In the genomic region with DNA sequence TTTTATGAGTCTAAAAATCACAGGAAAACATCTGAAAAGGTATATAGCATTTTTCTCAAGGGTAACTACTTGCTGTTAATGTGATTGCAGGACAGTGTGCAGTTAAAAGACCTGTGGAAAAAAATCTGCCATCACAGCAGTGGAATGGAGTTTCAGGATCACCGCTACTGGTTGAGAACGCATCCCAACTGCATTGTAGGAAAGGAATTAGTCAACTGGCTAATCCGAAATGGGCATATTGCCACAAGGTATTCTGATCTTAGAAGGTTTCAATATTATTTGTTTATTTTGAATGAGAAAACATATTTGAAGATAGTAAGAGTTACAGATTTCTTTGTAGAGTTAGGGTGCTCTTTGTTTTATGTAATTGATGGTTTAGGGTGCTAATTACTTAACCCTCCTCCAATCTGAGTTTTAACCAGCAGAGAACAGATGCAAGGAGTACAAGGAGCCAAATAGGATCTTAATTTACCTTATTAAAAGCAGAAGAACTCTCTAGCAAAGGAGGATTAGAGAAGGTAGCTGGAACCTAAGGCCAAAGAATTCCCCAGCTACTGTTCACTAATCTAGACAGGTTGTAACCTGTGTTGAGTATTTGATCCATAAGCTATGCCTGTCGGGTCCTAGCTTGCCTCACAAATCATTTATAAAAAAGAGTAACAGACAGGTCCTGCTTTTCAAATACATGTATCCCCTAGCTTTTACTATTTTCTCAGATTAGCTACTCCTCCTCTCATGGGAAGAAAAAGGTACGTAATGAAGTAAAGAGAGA, we compare ENCODE assay signal across 22 cellular contexts. TPM values are rescaled to one million over a fixed set of nuclear protein-coding genes. Genes with fewer than 3 reads are reported as not detected.
DNase-seq lines count a peak whose midpoint lies in the region; ATAC-seq, FAIRE-seq and TF ChIP-seq lines count a peak whose summit lies in the region.
"Had no signal": no experiment of that assay in that cellular context is flagged by ENCODE, and none has a peak within 500 bp of the region (broad histone marks: within the 10 kb centered on the region; RNA-seq: fewer than 3 reads in every experiment).

No MANE protein-coding gene starts in this region.

- intact Hi-C loops in esophagus muscularis mucosa (cut with DNase I), result no loop called here

- H3K9me3 ChIP-seq in esophagus muscularis mucosa, result no peaks in the 10 kb centered on the region
- H3K9me3 ChIP-seq: MG63, Peyer's patch, SJSA1 had no signal

- H3K27me3 ChIP-seq in esophagus muscularis mucosa, result no peaks in the 10 kb centered on the region
- H3K27me3 ChIP-seq: MG63, Peyer's patch, SJSA1 had no signal

- TF ChIP-seq CTCF in D721Med (IDR thresholded peaks at IDR 0.05; ENCODE audit: insufficient read depth, missing control alignments), result no peak
- TF ChIP-seq CTCF in esophagus muscularis mucosa (IDR thresholded peaks at IDR 0.05), result no peak

- H3K4me3 Mint-ChIP-seq in stimulated activated effector memory CD8-positive, alpha-beta T cell treated with anti-CD3 and anti-CD28 coated beads, Interleukin-12 subunit alpha, Interleukin-12 subunit beta, amount 100 ng/mL, for 72 hours, result no peak overlapping the region
- H3K4me3 Mint-ChIP-seq: CD8-positive, alpha-beta T cell had no signal

- FAIRE-seq in D721Med (lab: Jason Lieb, UNC), result peak; percentile 16
- FAIRE-seq: G401.6, GM18507 had no signal

- no peaks in the 10 kb centered on the region for H3K9me3 Mint-ChIP-seq in stimulated activated effector memory CD8-positive, alpha-beta T cell treated with anti-CD3 and anti-CD28 coated beads, Interleukin-12 subunit alpha, Interleukin-12 subunit beta, amount 100 ng/mL, for 72 hours
- H3K9me3 Mint-ChIP-seq: CD8-positive, alpha-beta T cell had no signal

- H3K36me3 ChIP-seq in esophagus muscularis mucosa, result peaks cover 48 to 76% (median 71%) of the 10 kb centered on the region in 4 donors

- TF ChIP-seq EP300 in esophagus muscularis mucosa (IDR thresholded peaks at IDR 0.05), result no peak

- DNase-seq in D721Med (ENCODE audit: insufficient read length, low spot score) (no peak), NCI-H82 (lab: John Stamatoyannopoulos, UW) (peak; percentile 91), epithelial cell of prostate (ENCODE audit: low read depth, low spot score) (peak; percentile 44), esophagus muscularis mucosa (ENCODE audit: extremely low spot score) (no peak), LoVo (ENCODE audit: low spot score) (no peak)
- DNase-seq in stimulated activated effector memory CD8-positive, alpha-beta T cell treated with anti-CD3 and anti-CD28 coated beads, Interleukin-12 subunit alpha, Interleukin-12 subunit beta, amount 100 ng/mL, for 72 hours (ENCODE audit: low spot score in 2 of 2), result no peak
- DNase-seq in effector CD4-positive, alpha-beta T cell, result no peak
- DNase-seq: C1 segment of cervical spinal cord; CD8-positive, alpha-beta T cell; H7; Kasumi-1; MG63; NCI-H1417; NCI-H1694 treated with DMSO at 0.1 percent for 48 hours; NCI-H226; NCI-H510A treated with DMSO at 0.1 percent for 48 hours; NCI-H774; Peyer's patch had no signal

- H3K4me3 ChIP-seq in esophagus muscularis mucosa, result no peak overlapping the region
- H3K4me3 ChIP-seq: MG63, Peyer's patch, SJSA1 had no signal

- ATAC-seq in stimulated activated effector memory CD8-positive, alpha-beta T cell treated with anti-CD3 and anti-CD28 coated beads, Interleukin-12 subunit alpha, Interleukin-12 subunit beta, amount 100 ng/mL, for 72 hours, result no peak
- ATAC-seq: CD8-positive, alpha-beta T cell; Right ventricle myocardium inferior had no signal

- H3K36me3 Mint-ChIP-seq in stimulated activated effector memory CD8-positive, alpha-beta T cell treated with anti-CD3 and anti-CD28 coated beads, Interleukin-12 subunit alpha, Interleukin-12 subunit beta, amount 100 ng/mL, for 72 hours, result peaks cover 81% of the 10 kb centered on the region

- H3K4me1 Mint-ChIP-seq in stimulated activated effector memory CD8-positive, alpha-beta T cell treated with anti-CD3 and anti-CD28 coated beads, Interleukin-12 subunit alpha, Interleukin-12 subunit beta, amount 100 ng/mL, for 72 hours, result peaks cover 9% of the 10 kb centered on the region

- H3K4me1 ChIP-seq in esophagus muscularis mucosa, result peaks cover 0 to 10% (median 1%) of the 10 kb centered on the region in 4 donors
- H3K4me1 ChIP-seq: Peyer's patch, SJSA1 had no signal

- no peak for TF ChIP-seq POLR2A in esophagus muscularis mucosa (IDR thresholded peaks at IDR 0.05; ENCODE audit: low read depth)

- WGBS in esophagus muscularis mucosa, result 91% methylated on average over 5 of the region's 5 CpGs

- peak overlapping the region; percentile 10 for H3K27ac Mint-ChIP-seq in stimulated activated effector memory CD8-positive, alpha-beta T cell treated with anti-CD3 and anti-CD28 coated beads, Interleukin-12 subunit alpha, Interleukin-12 subunit beta, amount 100 ng/mL, for 72 hours
- H3K27ac Mint-ChIP-seq: CD8-positive, alpha-beta T cell had no signal

- H3K27ac ChIP-seq in epithelial cell of prostate (peak overlapping the region; percentile 69), esophagus muscularis mucosa (replicated peaks in 1 of 4) (no peak overlapping the region)
- H3K27ac ChIP-seq: Peyer's patch, SJSA1 had no signal

RNA-seq across cellular contexts. Expression of gene PIKFYVE, which starts 35.0 kb away (rescaled TPM):
- 10 to 100 TPM; 19.1 to 29.7 (median 22.8) TPM for total RNA-seq in esophagus muscularis mucosa

RNA-seq across cellular contexts. Expression of gene IDH1, which starts 46.2 kb away (rescaled TPM):
- total RNA-seq in esophagus muscularis mucosa, result 10 to 100 TPM; 22.0 to 28.0 (median 24.8) TPM

Comparison
In these comparisons a context has a peak if more than half of its experiments do, and no peak if none do; other contexts are left out.
1. DNase-seq: peak in NCI-H82 (single experiment) and epithelial cell of prostate (single experiment); none in D721Med (single experiment), stimulated activated effector memory CD8-positive, alpha-beta T cell treated with anti-CD3 and anti-CD28 coated beads, Interleukin-12 subunit alpha, Interleukin-12 subunit beta, amount 100 ng/mL, for 72 hours (0 of 2), esophagus muscularis mucosa (single experiment), effector CD4-positive, alpha-beta T cell (single experiment) and LoVo (single experiment).